8 cellular contexts compared by ENCODE assay signal in genomic region chr14:103104654-103105511, GRCh38. TPM values are rescaled to one million over a fixed set of nuclear protein-coding genes. Genes with fewer than 3 reads are reported as not detected.
A peak's percentile ranks its signal among the peaks of the same experiment; 100 is the strongest.
DNase-seq lines count a peak whose midpoint lies in the region; ATAC-seq, FAIRE-seq and TF ChIP-seq lines count a peak whose summit lies in the region.

No MANE protein-coding gene starts in this region.

- H3K36me3 ChIP-seq in HEK293 (ENCODE audit: control insufficient read depth in 2 of 2, insufficient read depth in 1 of 2, low read length in 2 of 2): no peaks in the 10 kb centered on the region
- H3K36me3 ChIP-seq in endothelial cell of umbilical vein (ENCODE audit: control insufficient read depth in 2 of 2, extremely low read depth in 1 of 2, insufficient read depth in 2 of 2, low read length in 2 of 2): no peaks in the 10 kb centered on the region

- no peak for FAIRE-seq in endothelial cell of umbilical vein (lab: Jason Lieb, UNC)

- intact Hi-C loops in endothelial cell of umbilical vein (cut with micrococcal nuclease): loop anchor here (1.0 to 5.0 kb wide), 4 partner anchors 36 to 282 kb away; partner anchors contain the start of gene MARK3

- H3K79me2 ChIP-seq in endothelial cell of umbilical vein (ENCODE audit: control insufficient read depth, insufficient read depth, low read length): no peaks in the 10 kb centered on the region

- no peak overlapping the region for H3K9ac ChIP-seq in endothelial cell of umbilical vein (replicated peaks; ENCODE audit: extremely low read depth, insufficient read depth, low read length)

- no peaks in the 10 kb centered on the region for H3K36me3 Mint-ChIP-seq in activated CD8-positive, alpha-beta memory T cell treated with anti-CD3 and anti-CD28 coated beads, Interleukin-2, amount 10 ng/mL, durations not matched to agents 7 days and 5 days
- no peaks in the 10 kb centered on the region for H3K36me3 Mint-ChIP-seq in stimulated activated naive B cell treated with anti-CD40 and anti-IgM and Interleukin-4, amounts not matched to agents 10 μg/mL and 1 μg/mL and 100 μg/mL, for 72 hours

- H3K4me3 Mint-ChIP-seq in activated CD8-positive, alpha-beta memory T cell treated with anti-CD3 and anti-CD28 coated beads, Interleukin-2, amount 10 ng/mL, durations not matched to agents 7 days and 5 days: no peak overlapping the region
- peak overlapping the region in 1 of 2 donors; percentile 1 for H3K4me3 Mint-ChIP-seq in stimulated activated naive B cell treated with anti-CD40 and anti-IgM and Interleukin-4, amounts not matched to agents 10 μg/mL and 1 μg/mL and 100 μg/mL, for 72 hours

- peak; percentile 91 for ATAC-seq in activated CD8-positive, alpha-beta memory T cell treated with anti-CD3 and anti-CD28 coated beads, Interleukin-2, amount 10 ng/mL, durations not matched to agents 7 days and 5 days
- ATAC-seq in stimulated activated naive B cell treated with anti-CD40 and anti-IgM and Interleukin-4, amounts not matched to agents 10 μg/mL and 1 μg/mL and 100 μg/mL, for 72 hours (replicated peaks): peak; percentile 86 to 89
- no peak for ATAC-seq in HG02571 (IDR thresholded peaks at IDR 0.05; ENCODE audit: unreplicated experiment)

- H3K9me3 ChIP-seq in HEK293 (ENCODE audit: control insufficient read depth, insufficient read depth, low read depth, low read length) (no peaks in the 10 kb centered on the region), endothelial cell of umbilical vein (replicated peaks; ENCODE audit: control insufficient read depth, insufficient read depth, low read length) (no peaks in the 10 kb centered on the region)

- H3K27me3 ChIP-seq in endothelial cell of umbilical vein (ENCODE audit: control insufficient read depth in 2 of 2, insufficient read depth in 2 of 2, low read length in 2 of 2): peaks cover 28 to 29% of the 10 kb centered on the region in 2 experiments

- POLR2A ChIA-PET in HEK293 (lab: Yijun Ruan, JAX): no interaction called here
- POLR2A ChIA-PET in endothelial cell of umbilical vein (lab: Charles Lee): interaction anchor here (0.6 kb wide), 1 partner anchor 22 kb away, joined by 3 read pairs; no protein-coding TSS in a partner anchor

- TF ChIP-seq CTCF in HEK293 (tag by site-specific recombination; IDR thresholded peaks at IDR 0.05) (peak; percentile 100), endothelial cell of umbilical vein (IDR thresholded peaks at IDR 0.05; ENCODE audit: extremely low read depth in 1 of 2, insufficient read depth in 1 of 2, low read depth in 1 of 2, low read length in 2 of 2) (peak; percentile 99)

- H3K4me3 ChIP-seq in HEK293 (ENCODE audit: low read depth, low read length): no peak overlapping the region
- no peak overlapping the region for H3K4me3 ChIP-seq in endothelial cell of umbilical vein (replicated peaks in 1 of 3; ENCODE audit: insufficient read depth in 1 of 3, low read depth in 1 of 3, low read length in 3 of 3)

- peaks cover 7% of the 10 kb centered on the region for H3K4me1 Mint-ChIP-seq in activated CD8-positive, alpha-beta memory T cell treated with anti-CD3 and anti-CD28 coated beads, Interleukin-2, amount 10 ng/mL, durations not matched to agents 7 days and 5 days
- H3K4me1 Mint-ChIP-seq in stimulated activated naive B cell treated with anti-CD40 and anti-IgM and Interleukin-4, amounts not matched to agents 10 μg/mL and 1 μg/mL and 100 μg/mL, for 72 hours: peaks cover 26 to 53% of the 10 kb centered on the region in 2 donors

- no peak for TF ChIP-seq POLR2A in endothelial cell of umbilical vein (IDR thresholded peaks at IDR 0.05; ENCODE audit: low read depth, low read length)

- peak; percentile 40 for DNase-seq in COLO829 (ENCODE audit: low spot score)
- peak; percentile 81 for DNase-seq in NCI-H345 (lab: John Stamatoyannopoulos, UW)
- DNase-seq in activated CD8-positive, alpha-beta memory T cell treated with anti-CD3 and anti-CD28 coated beads, Interleukin-2, amount 10 ng/mL, durations not matched to agents 7 days and 5 days: peak; percentile 68
- no peak for DNase-seq in endothelial cell of umbilical vein (ENCODE audit: low read depth, low spot score)
- peak; percentile 69 for DNase-seq in myocyte (ENCODE audit: low read depth)
- peak; percentile 54 for DNase-seq in stimulated activated naive B cell treated with anti-CD40 and anti-IgM and Interleukin-4, amounts not matched to agents 10 μg/mL and 1 μg/mL and 100 μg/mL, for 72 hours

- H2AFZ ChIP-seq in endothelial cell of umbilical vein (ENCODE audit: low read depth, low read length): no peak overlapping the region

- H3K27me3 Mint-ChIP-seq in activated CD8-positive, alpha-beta memory T cell treated with anti-CD3 and anti-CD28 coated beads, Interleukin-2, amount 10 ng/mL, durations not matched to agents 7 days and 5 days: peaks cover 37% of the 10 kb centered on the region
- H3K27me3 Mint-ChIP-seq in stimulated activated naive B cell treated with anti-CD40 and anti-IgM and Interleukin-4, amounts not matched to agents 10 μg/mL and 1 μg/mL and 100 μg/mL, for 72 hours: peaks cover 41 to 77% of the 10 kb centered on the region in 2 donors

- H3K9me1 ChIP-seq in endothelial cell of umbilical vein (replicated peaks; ENCODE audit: control insufficient read depth, extremely low read depth, insufficient read depth, low read length): no peaks in the 10 kb centered on the region

- CTCF ChIA-PET in HEK293 (lab: Yijun Ruan, JAX): interaction anchor here (0.6 to 4.6 kb wide), 54 partner anchors 10 to 442 kb away, joined by 3 to 80 read pairs (median 5); partner anchors contain the start of genes EXOC3L4, LBHD2 and TNFAIP2
- CTCF ChIA-PET in activated CD8-positive, alpha-beta memory T cell treated with anti-CD3 and anti-CD28 coated beads, Interleukin-2, amount 10 ng/mL, durations not matched to agents 7 days and 5 days (lab: Charles Lee): interaction anchor here (0.5 to 4.6 kb wide), 51 partner anchors 10 to 442 kb away, joined by 3 to 63 read pairs (median 4); partner anchors contain the start of genes EIF5 and EXOC3L4
- CTCF ChIA-PET in endothelial cell of umbilical vein (lab: Charles Lee): interaction anchor here (0.6 to 7.9 kb wide), 64 partner anchors 8 to 438 kb away, joined by 3 to 257 read pairs (median 8); partner anchors contain the start of genes CDC42BPB, EXOC3L4, LBHD2 and TNFAIP2

- dilution Hi-C loops in endothelial cell of umbilical vein (cut with MboI; ENCODE audit: extremely low pct_ligation_motif_present, low sequenced_read_pairs): no loop called here

- BruUV-seq in endothelial cell of umbilical vein (replicated peaks; lab: Mats Ljungman, UMichigan): no TSS peak

- H3K4me2 ChIP-seq in endothelial cell of umbilical vein (ENCODE audit: insufficient read depth, low read length): no peak overlapping the region

- no peaks in the 10 kb centered on the region for H3K9me3 Mint-ChIP-seq in activated CD8-positive, alpha-beta memory T cell treated with anti-CD3 and anti-CD28 coated beads, Interleukin-2, amount 10 ng/mL, durations not matched to agents 7 days and 5 days (ENCODE audit: low read depth)
- H3K9me3 Mint-ChIP-seq in stimulated activated naive B cell treated with anti-CD40 and anti-IgM and Interleukin-4, amounts not matched to agents 10 μg/mL and 1 μg/mL and 100 μg/mL, for 72 hours: no peaks in the 10 kb centered on the region

- no peak overlapping the region for H3K27ac Mint-ChIP-seq in activated CD8-positive, alpha-beta memory T cell treated with anti-CD3 and anti-CD28 coated beads, Interleukin-2, amount 10 ng/mL, durations not matched to agents 7 days and 5 days
- peak overlapping the region; percentile 7 for H3K27ac Mint-ChIP-seq in stimulated activated naive B cell treated with anti-CD40 and anti-IgM and Interleukin-4, amounts not matched to agents 10 μg/mL and 1 μg/mL and 100 μg/mL, for 72 hours

- H3K27ac ChIP-seq in HEK293 (ENCODE audit: extremely low read depth, low read depth, low read length): no peak overlapping the region
- H3K27ac ChIP-seq in endothelial cell of umbilical vein (ENCODE audit: insufficient read depth, low read depth, low read length): no peak overlapping the region

- H3K4me1 ChIP-seq in HEK293 (ENCODE audit: control insufficient read depth, insufficient read depth, low read length) (no peaks in the 10 kb centered on the region), endothelial cell of umbilical vein (ENCODE audit: control insufficient read depth, extremely low read depth, insufficient read depth, low read length) (peaks cover 3% of the 10 kb centered on the region)

- H4K20me1 ChIP-seq in endothelial cell of umbilical vein (replicated peaks; ENCODE audit: control insufficient read depth, extremely low read depth, insufficient read depth, low read length): no peaks in the 10 kb centered on the region

RNA-seq across cellular contexts. Expression of gene EXOC3L4, which starts 10.4 kb away (rescaled TPM):
- total RNA-seq in activated CD8-positive, alpha-beta memory T cell treated with anti-CD3 and anti-CD28 coated beads, Interleukin-2, amount 10 ng/mL, durations not matched to agents 7 days and 5 days: not detected
- not detected in 2 replicates for total RNA-seq in endothelial cell of umbilical vein
- polyA plus RNA-seq in endothelial cell of umbilical vein: not detected in 2 replicates
- not detected in 2 replicates for polyA plus RNA-seq in endothelial cell of umbilical vein (2011; cell fraction: cytosol; rRNA removed)
- not detected in 2 replicates for polyA plus RNA-seq in endothelial cell of umbilical vein (2011; cell fraction: nucleus; rRNA removed)
- not detected in 2 replicates for polyA plus RNA-seq in endothelial cell of umbilical vein (2012)
- not detected in 2 replicates for polyA minus RNA-seq in endothelial cell of umbilical vein
- not detected for polyA minus RNA-seq in endothelial cell of umbilical vein (2011; cell fraction: cytosol; rRNA and poly(A)+ RNA removed)
- polyA minus RNA-seq in endothelial cell of umbilical vein (2011; cell fraction: nucleus; rRNA and poly(A)+ RNA removed): not detected in 2 replicates
- 58.9 and 99.9 TPM in 2 replicates for total RNA-seq in myocyte
- polyA plus RNA-seq in myocyte (2012): 3.0 TPM

RNA-seq across cellular contexts. Expression of gene TNFAIP2, which starts 18.4 kb away (rescaled TPM):
- 1 to 10 TPM in 1 of 2 experiments, not detected in 1; 2.1 TPM for total RNA-seq in activated CD8-positive, alpha-beta memory T cell treated with anti-CD3 and anti-CD28 coated beads, Interleukin-2, amount 10 ng/mL, durations not matched to agents 7 days and 5 days
- total RNA-seq in endothelial cell of umbilical vein (31.6 and 37.5 TPM in 2 replicates), myocyte (76.6 and 179 TPM in 2 replicates)
- 42.7 and 48.5 TPM in 2 replicates for polyA plus RNA-seq in endothelial cell of umbilical vein
- 17.1 and 22.4 TPM in 2 replicates for polyA plus RNA-seq in endothelial cell of umbilical vein (2011; cell fraction: cytosol; rRNA removed)
- polyA plus RNA-seq in endothelial cell of umbilical vein (2011; cell fraction: nucleus; rRNA removed): 137 and 182 TPM in 2 replicates
- 28.3 and 36.7 TPM in 2 replicates for polyA plus RNA-seq in endothelial cell of umbilical vein (2012)
- polyA minus RNA-seq in endothelial cell of umbilical vein: 24.5 and 32.4 TPM in 2 replicates
- 136 TPM for polyA minus RNA-seq in endothelial cell of umbilical vein (2011; cell fraction: cytosol; rRNA and poly(A)+ RNA removed)
- polyA minus RNA-seq in endothelial cell of umbilical vein (2011; cell fraction: nucleus; rRNA and poly(A)+ RNA removed): 13.7 and 21.2 TPM in 2 replicates
- polyA plus RNA-seq in myocyte (2012): 21.1 TPM

RNA-seq across cellular contexts. Expression of gene LBHD2, which starts 20.9 kb away (rescaled TPM):
- not detected for total RNA-seq in activated CD8-positive, alpha-beta memory T cell treated with anti-CD3 and anti-CD28 coated beads, Interleukin-2, amount 10 ng/mL, durations not matched to agents 7 days and 5 days
- total RNA-seq in endothelial cell of umbilical vein (not detected in 2 replicates), myocyte (0.94 and 2.7 TPM in 2 replicates)
- not detected in 2 replicates for polyA plus RNA-seq in endothelial cell of umbilical vein
- polyA plus RNA-seq in endothelial cell of umbilical vein (2011; cell fraction: cytosol; rRNA removed): not detected in 2 replicates
- polyA plus RNA-seq in endothelial cell of umbilical vein (2011; cell fraction: nucleus; rRNA removed): not detected in 2 replicates
- polyA plus RNA-seq in endothelial cell of umbilical vein (2012): not detected in 2 replicates
- not detected in 2 replicates for polyA minus RNA-seq in endothelial cell of umbilical vein
- polyA minus RNA-seq in endothelial cell of umbilical vein (2011; cell fraction: cytosol; rRNA and poly(A)+ RNA removed): not detected
- not detected in 2 replicates for polyA minus RNA-seq in endothelial cell of umbilical vein (2011; cell fraction: nucleus; rRNA and poly(A)+ RNA removed)
- not detected for polyA plus RNA-seq in myocyte (2012)

RNA-seq across cellular contexts. Expression of gene CDC42BPB, which starts 47.5 kb away (rescaled TPM):
- under 1 TPM; 0.35 to 0.56 TPM for total RNA-seq in activated CD8-positive, alpha-beta memory T cell treated with anti-CD3 and anti-CD28 coated beads, Interleukin-2, amount 10 ng/mL, durations not matched to agents 7 days and 5 days
- total RNA-seq in endothelial cell of umbilical vein: 131 and 136 TPM in 2 replicates
- 82.6 and 93.7 TPM in 2 replicates for polyA plus RNA-seq in endothelial cell of umbilical vein
- 91.3 and 93.3 TPM in 2 replicates for polyA plus RNA-seq in endothelial cell of umbilical vein (2011; cell fraction: cytosol; rRNA removed)
- 301 and 323 TPM in 2 replicates for polyA plus RNA-seq in endothelial cell of umbilical vein (2011; cell fraction: nucleus; rRNA removed)
- 81.5 and 92.0 TPM in 2 replicates for polyA plus RNA-seq in endothelial cell of umbilical vein (2012)
- 217 and 238 TPM in 2 replicates for polyA minus RNA-seq in endothelial cell of umbilical vein
- 43.9 TPM for polyA minus RNA-seq in endothelial cell of umbilical vein (2011; cell fraction: cytosol; rRNA and poly(A)+ RNA removed)
- polyA minus RNA-seq in endothelial cell of umbilical vein (2011; cell fraction: nucleus; rRNA and poly(A)+ RNA removed): 147 and 209 TPM in 2 replicates
- 63.4 and 64.0 TPM in 2 replicates for total RNA-seq in myocyte
- 80.6 TPM for polyA plus RNA-seq in myocyte (2012)

Comparison
In these comparisons a context has a peak if more than half of its experiments do, and no peak if none do; other contexts are left out.
1. RNA of gene EXOC3L4, which starts 10.4 kb away (total RNA-seq): 58.9 to 99.9 TPM in myocyte; not detected in endothelial cell of umbilical vein and not detected in activated CD8-positive, alpha-beta memory T cell treated with anti-CD3 and anti-CD28 coated beads, Interleukin-2, amount 10 ng/mL, durations not matched to agents 7 days and 5 days; every median in the first group is over 10 times any median in the second.
2. RNA of gene TNFAIP2, which starts 18.4 kb away (total RNA-seq): 76.6 to 179 TPM in myocyte and 31.6 to 37.5 TPM in endothelial cell of umbilical vein; 2.1 TPM in activated CD8-positive, alpha-beta memory T cell treated with anti-CD3 and anti-CD28 coated beads, Interleukin-2, amount 10 ng/mL, durations not matched to agents 7 days and 5 days; every median in the first group is over 10 times any median in the second.